Comparison of ENCODE assay signal across 18 cellular contexts in the genomic region with DNA sequence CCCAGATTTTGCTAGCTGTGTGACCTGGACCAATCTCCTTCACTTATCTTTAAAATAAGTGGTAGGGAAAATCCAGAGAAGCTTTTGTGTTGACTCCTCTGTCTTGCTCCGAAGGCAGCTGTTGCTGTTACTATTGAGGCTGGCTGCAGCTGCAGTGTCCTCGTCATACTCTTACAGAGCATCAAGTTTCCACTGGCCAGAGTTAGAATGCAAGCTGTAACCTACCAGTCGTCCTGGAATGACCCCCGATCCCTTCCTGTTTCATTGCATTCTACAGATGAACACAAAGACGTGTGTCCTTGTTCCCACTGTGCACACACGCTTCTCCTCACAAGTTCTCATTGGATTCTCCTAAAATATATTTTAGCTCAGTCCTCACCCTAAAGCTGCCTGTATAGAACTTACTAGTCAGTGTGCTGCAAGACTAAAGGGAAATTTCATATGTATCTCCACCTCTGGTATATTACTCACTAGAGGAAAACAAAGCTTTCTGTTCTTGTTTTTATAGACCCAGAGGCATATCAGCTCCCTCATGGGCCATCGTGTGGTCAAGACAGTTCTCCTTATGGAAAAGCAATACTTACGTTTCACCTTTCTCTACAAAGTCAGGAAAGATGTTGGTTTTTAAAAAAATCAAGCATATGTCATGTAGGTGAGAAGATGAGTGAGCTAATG.
DNase-seq lines count a peak whose midpoint lies in the region; ATAC-seq and TF ChIP-seq lines count a peak whose summit lies in the region.
"Had no signal": no experiment of that assay in that cellular context is flagged by ENCODE, and none has a peak within 500 bp of the region (broad histone marks: within the 10 kb centered on the region; RNA-seq: fewer than 3 reads in every experiment).

No MANE protein-coding gene starts in this region.

- H3K4me3 ChIP-seq in right atrium auricular region (no peak overlapping the region), fibroblast of the aortic adventitia (ENCODE audit: low read depth, low read length) (no peak overlapping the region)
- H3K4me3 ChIP-seq: colonic mucosa, SJSA1 had no signal

- no peak overlapping the region for H3K27ac ChIP-seq in right atrium auricular region
- H3K27ac ChIP-seq: colonic mucosa, foreskin keratinocyte, SJSA1 had no signal

- peaks cover 14% of the 10 kb centered on the region for H3K4me1 Mint-ChIP-seq in nephron
- H3K4me1 Mint-ChIP-seq: activated CD8-positive, alpha-beta memory T cell treated with anti-CD3 and anti-CD28 coated beads, Interleukin-2, amount 10 ng/mL, durations not matched to agents 7 days and 5 days had no signal

- peak overlapping the region in 2 of 3 experiments; percentile 17 to 20 for H3K27ac Mint-ChIP-seq in nephron
- H3K27ac Mint-ChIP-seq: activated CD8-positive, alpha-beta memory T cell treated with anti-CD3 and anti-CD28 coated beads, Interleukin-2, amount 10 ng/mL, durations not matched to agents 7 days and 5 days; activated naive CD4-positive, alpha-beta T cell treated with anti-CD3 and anti-CD28 coated beads, Interleukin-2, amount 50 U/mL, for 72 hours had no signal

- no peaks in the 10 kb centered on the region for H3K36me3 ChIP-seq in right atrium auricular region
- H3K36me3 ChIP-seq: colonic mucosa, SJSA1 had no signal

- DNase-seq in Right ventricle myocardium superior (peak; percentile 40), right atrium auricular region (ENCODE audit: low spot score) (no peak), fibroblast of the aortic adventitia (ENCODE audit: low read depth) (peak; percentile 42), GM19240 (ENCODE audit: insufficient read length, low spot score) (no peak)
- DNase-seq in activated CD4-positive, alpha-beta T cell treated with anti-CD3 and anti-CD28 coated beads for 48 hours, result no peak
- DNase-seq in stimulated activated CD4-positive, alpha-beta T cell treated with anti-CD3 and anti-CD28 coated beads, Interleukin-2, amount 100 ng/mL, for 24 hours, result no peak
- DNase-seq: activated CD8-positive, alpha-beta memory T cell treated with anti-CD3 and anti-CD28 coated beads, Interleukin-2, amount 10 ng/mL, durations not matched to agents 7 days and 5 days; colonic mucosa; DMS79; foreskin keratinocyte; NCI-H1048; NCI-H69 had no signal

- H3K27me3 ChIP-seq in right atrium auricular region, result no peaks in the 10 kb centered on the region
- H3K27me3 ChIP-seq: colonic mucosa, foreskin keratinocyte, SJSA1 had no signal

- no peaks in the 10 kb centered on the region for H3K4me1 ChIP-seq in right atrium auricular region
- H3K4me1 ChIP-seq: colonic mucosa, foreskin keratinocyte, SJSA1 had no signal

- no peaks in the 10 kb centered on the region for H3K27me3 Mint-ChIP-seq in nephron (ENCODE audit: low read depth)
- H3K27me3 Mint-ChIP-seq: activated CD8-positive, alpha-beta memory T cell treated with anti-CD3 and anti-CD28 coated beads, Interleukin-2, amount 10 ng/mL, durations not matched to agents 7 days and 5 days had no signal

- H3K4me3 Mint-ChIP-seq in nephron, result no peak overlapping the region
- H3K4me3 Mint-ChIP-seq: activated CD8-positive, alpha-beta memory T cell treated with anti-CD3 and anti-CD28 coated beads, Interleukin-2, amount 10 ng/mL, durations not matched to agents 7 days and 5 days; neural crest cell had no signal

- intact Hi-C loops in Right ventricle myocardium superior (cut with DNase I), result no loop called here

- no peaks in the 10 kb centered on the region for H3K36me3 Mint-ChIP-seq in nephron (ENCODE audit: low read depth)
- H3K36me3 Mint-ChIP-seq: activated CD8-positive, alpha-beta memory T cell treated with anti-CD3 and anti-CD28 coated beads, Interleukin-2, amount 10 ng/mL, durations not matched to agents 7 days and 5 days; activated naive CD4-positive, alpha-beta T cell treated with anti-CD3 and anti-CD28 coated beads, Interleukin-2, amount 50 U/mL, for 72 hours had no signal

- ATAC-seq in Right ventricle myocardium superior (ENCODE audit: poor library complexity), result peak; percentile 92
- ATAC-seq in GM18861 (IDR thresholded peaks at IDR 0.05; ENCODE audit: unreplicated experiment), result no peak
- ATAC-seq: activated CD8-positive, alpha-beta memory T cell treated with anti-CD3 and anti-CD28 coated beads, Interleukin-2, amount 10 ng/mL, durations not matched to agents 7 days and 5 days; activated naive CD4-positive, alpha-beta T cell treated with anti-CD3 and anti-CD28 coated beads, Interleukin-2, amount 50 U/mL, for 72 hours; foreskin keratinocyte; HCT116 had no signal

- no peaks in the 10 kb centered on the region for H3K9me3 Mint-ChIP-seq in nephron

- TF ChIP-seq CTCF in right atrium auricular region (IDR thresholded peaks at IDR 0.05) (no peak), fibroblast of the aortic adventitia (IDR thresholded peaks at IDR 0.05; ENCODE audit: insufficient read depth, low read length) (no peak), nephron (IDR thresholded peaks at IDR 0.05; ENCODE audit: unreplicated experiment in 3 of 3) (no peak)

- H3K9me3 ChIP-seq in right atrium auricular region, result no peaks in the 10 kb centered on the region
- H3K9me3 ChIP-seq: colonic mucosa, SJSA1 had no signal

Comparison
In these comparisons a context has a peak if more than half of its experiments do, and no peak if none do; other contexts are left out.
1. DNase-seq: peak in Right ventricle myocardium superior (single experiment) and fibroblast of the aortic adventitia (single experiment); none in right atrium auricular region (single experiment), activated CD4-positive, alpha-beta T cell treated with anti-CD3 and anti-CD28 coated beads for 48 hours (single experiment), GM19240 (single experiment) and stimulated activated CD4-positive, alpha-beta T cell treated with anti-CD3 and anti-CD28 coated beads, Interleukin-2, amount 100 ng/mL, for 24 hours (0 of 2).